ENCODE assay signal across 4 cellular contexts in the genomic region with DNA sequence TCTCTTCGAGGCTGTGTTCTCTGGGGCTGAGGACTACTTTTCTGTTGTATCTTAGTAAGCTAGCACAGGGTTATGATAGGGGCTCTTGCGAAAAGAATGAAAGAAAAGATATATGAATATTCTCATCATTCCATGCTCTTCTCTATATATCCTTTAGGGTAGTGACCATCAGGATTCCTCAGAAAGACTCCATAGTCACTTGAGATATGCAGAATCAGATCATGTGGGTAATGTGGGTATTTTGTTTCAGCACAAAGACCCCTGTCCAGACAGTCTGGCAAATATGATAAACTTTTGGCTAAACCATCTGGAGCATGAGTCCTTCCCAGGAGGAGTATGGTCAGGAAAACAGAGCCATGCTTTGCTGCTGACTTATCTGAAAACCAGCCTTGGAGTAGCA. TPM values are rescaled to one million over a fixed set of nuclear protein-coding genes. Genes with fewer than 3 reads are reported as not detected.
"Had no signal": no experiment of that assay in that cellular context is flagged by ENCODE, and none has a peak within 500 bp of the region (broad histone marks: within the 10 kb centered on the region; RNA-seq: fewer than 3 reads in every experiment).

No MANE protein-coding gene starts in this region.

- DNase-seq: GDM1, GF-D8 had no signal

- H3K4me3 ChIP-seq: GM12878 had no signal

RNA-seq across cellular contexts. Expression of gene CRYM, which starts 21.5 kb away (rescaled TPM):
- total RNA-seq: G401 had no signal

RNA-seq across cellular contexts. Expression of gene ANKS4B, which starts 23.1 kb away (rescaled TPM):
- total RNA-seq: G401 had no signal

RNA-seq across cellular contexts. Expression of gene ZP2, which starts 45.3 kb away (rescaled TPM):
- total RNA-seq: G401 had no signal
